ENCODE assay signal across 9 cellular contexts in genomic region chr19:17784201-17785008, GRCh38. TPM values are rescaled to one million over a fixed set of nuclear protein-coding genes. Genes with fewer than 3 reads are reported as not detected.
DNase-seq lines count a peak whose midpoint lies in the region; ATAC-seq and TF ChIP-seq lines count a peak whose summit lies in the region.
"Had no signal": no experiment of that assay in that cellular context is flagged by ENCODE, and none has a peak within 500 bp of the region (broad histone marks: within the 10 kb centered on the region; RNA-seq: fewer than 3 reads in every experiment).

No MANE protein-coding gene starts in this region.

- no peak overlapping the region for H3K27ac ChIP-seq in KMS-11
- H3K27ac ChIP-seq in SJSA1, result no peak overlapping the region
- H3K27ac ChIP-seq in prostate gland, result no peak overlapping the region
- H3K27ac ChIP-seq in uterus, result no peak overlapping the region

- H3K79me2 ChIP-seq in KMS-11 (ENCODE audit: insufficient read depth, low read depth), result no peaks in the 10 kb centered on the region

- H3K4me2 ChIP-seq in KMS-11, result no peak overlapping the region

- no peaks in the 10 kb centered on the region for H3K9me3 ChIP-seq in SJSA1 (replicated peaks)
- H3K9me3 ChIP-seq in prostate gland, result no peaks in the 10 kb centered on the region
- no peaks in the 10 kb centered on the region for H3K9me3 ChIP-seq in uterus

- H3K4me3 ChIP-seq in KMS-11 (IDR thresholded peaks at IDR 0.05; ENCODE audit: insufficient read depth, low read depth, low read length) (no peak overlapping the region), SJSA1 (no peak overlapping the region), prostate gland (no peak overlapping the region), uterus (no peak overlapping the region)

- TF ChIP-seq CTCF in KMS-11 (conservative IDR thresholded peaks at IDR 0.05; ENCODE audit: low read depth, low read length), result peak; percentile 88
- peak; percentile 28 to 73 (median 52) for TF ChIP-seq CTCF in prostate gland (IDR thresholded peaks at IDR 0.05)
- TF ChIP-seq CTCF in uterus (IDR thresholded peaks at IDR 0.05), result peak; percentile 46 to 59 (median 48)

- intact Hi-C loops in prostate gland (cut with DNase I) (no loop called here), uterus (cut with DNase I; ENCODE audit: low total_unique reads) (no loop called here)

- H2AFZ ChIP-seq in KMS-11 (ENCODE audit: low read depth), result no peak overlapping the region

- TF ChIP-seq POLR2A in prostate gland (IDR thresholded peaks at IDR 0.05), result no peak
- no peak for TF ChIP-seq POLR2A in uterus (IDR thresholded peaks at IDR 0.05)

- no peaks in the 10 kb centered on the region for H3K27me3 ChIP-seq in KMS-11 (ENCODE audit: insufficient read depth, low read depth)
- H3K27me3 ChIP-seq in SJSA1 (replicated peaks), result peaks cover 6% of the 10 kb centered on the region; the same call in 1 of the 2 replicates
- no peaks in the 10 kb centered on the region for H3K27me3 ChIP-seq in prostate gland (replicated peaks; ENCODE audit: insufficient read depth)
- no peaks in the 10 kb centered on the region for H3K27me3 ChIP-seq in uterus

- 43% methylated on average over 32 of the region's 32 CpGs for WGBS in prostate gland

- no peak for ATAC-seq in GM18868 (IDR thresholded peaks at IDR 0.05; ENCODE audit: unreplicated experiment)

- H3K4me1 ChIP-seq in KMS-11 (ENCODE audit: low read depth, poor library complexity, severe bottlenecking) (no peaks in the 10 kb centered on the region), SJSA1 (replicated peaks) (no peaks in the 10 kb centered on the region), prostate gland (replicated peaks) (no peaks in the 10 kb centered on the region), uterus (no peaks in the 10 kb centered on the region)

- no peaks in the 10 kb centered on the region for H4K20me1 ChIP-seq in KMS-11 (ENCODE audit: insufficient read depth)

- H3K9ac ChIP-seq in KMS-11, result no peak overlapping the region

- H3K36me3 ChIP-seq in KMS-11 (ENCODE audit: insufficient read depth) (no peaks in the 10 kb centered on the region), SJSA1 (no peaks in the 10 kb centered on the region), prostate gland (no peaks in the 10 kb centered on the region), uterus (no peaks in the 10 kb centered on the region)

- peak; percentile 33 for DNase-seq in DMS 273 treated with DMSO at 0.1 percent for 48 hours (lab: John Stamatoyannopoulos, UW)
- peak; percentile 36 to 65 for DNase-seq in SJSA1 (ENCODE audit: low read depth in 1 of 2, low spot score in 2 of 2)
- DNase-seq in activated effector memory CD4-positive, alpha-beta T cell treated with Interleukin-2 at 50 U/mL for 16 hours, result peak; percentile 48
- DNase-seq in glomerular visceral epithelial cell (ENCODE audit: extremely low spot score), result peak; percentile 55
- peak; percentile 24 for DNase-seq in prostate gland (ENCODE audit: low spot score)
- DNase-seq in uterus, result peak; percentile 33 to 50

RNA-seq across cellular contexts. Expression of gene B3GNT3, which starts 10.5 kb away (rescaled TPM):
- not detected in 2 replicates for total RNA-seq in SJSA1 (2014; rRNA removed; shearing (Covaris generic))
- total RNA-seq in prostate gland, result 10 to 100 TPM in 1 of 2 donors, 1 to 10 TPM in 1; 5.2 to 11.9 TPM
- total RNA-seq in uterus, result 1 to 10 TPM in 1 of 4 donors, not detected in 3; 1.4 TPM
- total RNA-seq: activated CD8-positive, alpha-beta memory T cell treated with anti-CD3 and anti-CD28 coated beads for 36 hours had no signal

RNA-seq across cellular contexts. Expression of gene FCHO1, which starts 33.1 kb away (rescaled TPM):
- total RNA-seq in SJSA1 (2014; rRNA removed; shearing (Covaris generic)), result 0.63 TPM in 1 of 2 replicates, not detected in the other
- total RNA-seq in prostate gland (10 to 100 TPM in 1 of 2 donors, 1 to 10 TPM in 1; 1.3 to 10.7 TPM), uterus (1 to 10 TPM in 2 of 4 donors, under 1 TPM in 1, not detected in 1; under 0.01 to 3.8 (median 1.4) TPM)

RNA-seq across cellular contexts. Expression of gene INSL3, which starts 36.9 kb away (rescaled TPM):
- not detected in 2 replicates for total RNA-seq in SJSA1 (2014; rRNA removed; shearing (Covaris generic))
- total RNA-seq in prostate gland (100 to 1,000 TPM in 1 of 2 donors, not detected in 1; 117 TPM), uterus (not detected)
